ENCODE assay signal across 12 cellular contexts in the genomic region with DNA sequence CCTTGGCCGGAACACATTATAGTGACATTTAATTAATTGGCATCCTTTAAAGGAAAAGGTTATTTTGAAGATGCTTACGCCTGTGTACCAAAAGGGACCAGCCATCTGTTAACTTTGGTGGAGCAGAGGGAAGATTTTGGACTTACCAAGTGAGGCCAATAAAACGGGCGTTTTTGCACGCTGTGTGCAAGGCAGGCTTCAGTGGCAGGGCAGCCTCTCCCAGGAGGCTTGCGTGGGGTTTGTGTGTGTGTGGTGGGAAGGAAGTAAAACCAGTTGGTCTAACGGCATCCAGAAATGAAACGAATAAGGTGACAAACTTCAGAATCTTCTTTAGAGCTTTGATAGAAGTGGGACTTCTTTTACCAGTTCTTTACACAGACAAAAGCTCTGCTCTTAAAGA.
DNase-seq lines count a peak whose midpoint lies in the region; ATAC-seq and TF ChIP-seq lines count a peak whose summit lies in the region.
"Had no signal": no experiment of that assay in that cellular context is flagged by ENCODE, and none has a peak within 500 bp of the region (broad histone marks: within the 10 kb centered on the region; RNA-seq: fewer than 3 reads in every experiment).

No MANE protein-coding gene starts in this region.

- H3K27ac Mint-ChIP-seq in naive B cell (peak overlapping the region; percentile 78 to 94 (median 81)), WTC11 (no peak overlapping the region)

- H3F3A ChIP-seq in Loucy (ENCODE audit: low read depth) = peaks cover 22% of the 10 kb centered on the region

- CTCF ChIA-PET in WTC11 (lab: Charles Lee) = no interaction called here

- H3K9me3 Mint-ChIP-seq in naive B cell = no peaks in the 10 kb centered on the region
- H3K9me3 Mint-ChIP-seq in WTC11 = no peaks in the 10 kb centered on the region

- no peaks in the 10 kb centered on the region for H4K20me1 ChIP-seq in Loucy (ENCODE audit: insufficient read depth, low read length, poor library complexity, severe bottlenecking)

- H3K9me3 ChIP-seq in Loucy (ENCODE audit: insufficient read depth, low read depth, low read length) = no peaks in the 10 kb centered on the region
- H3K9me3 ChIP-seq: right lobe of liver had no signal

- POLR2A ChIA-PET in WTC11 (lab: Charles Lee) = no interaction called here

- TF ChIP-seq CTCF in Loucy (conservative IDR thresholded peaks at IDR 0.05; ENCODE audit: low read length) (no peak), WTC11 (IDR thresholded peaks at IDR 0.05) (no peak)

- H3K27me3 Mint-ChIP-seq in naive B cell = no peaks in the 10 kb centered on the region
- no peaks in the 10 kb centered on the region for H3K27me3 Mint-ChIP-seq in WTC11 (ENCODE audit: low read depth)

- ATAC-seq in activated CD4-positive, CD25-positive, alpha-beta regulatory T cell treated with anti-CD3 and anti-CD28 coated beads, Interleukin-2, amount 50 U/mL, for 24 hours = peak; percentile 21 to 41
- ATAC-seq in GM21786 (IDR thresholded peaks at IDR 0.05; ENCODE audit: unreplicated experiment) (peak; percentile 43), naive B cell (ENCODE audit: low read depth in 2 of 2) (peak; percentile 95), WTC11 (no peak)
- ATAC-seq: left ventricle myocardium superior, right lobe of liver had no signal

- no peak for DNase-seq in activated CD4-positive, CD25-positive, alpha-beta regulatory T cell treated with anti-CD3 and anti-CD28 coated beads, Interleukin-2, amount 50 U/mL, for 72 hours
- DNase-seq in naive B cell (peak; percentile 60), WTC11 (ENCODE audit: low spot score) (no peak), NCI-H1694 treated with DMSO at 0.1 percent for 48 hours (lab: John Stamatoyannopoulos, UW) (no peak), dedifferentiated amniotic fluid mesenchymal stem cell (ENCODE audit: extremely low spot score) (no peak)
- DNase-seq: activated CD8-positive, alpha-beta memory T cell treated with anti-CD3 and anti-CD28 coated beads for 24 hours; left ventricle myocardium superior; right lobe of liver; stimulated activated CD8-positive, alpha-beta memory T cell treated with anti-CD3 and anti-CD28 coated beads, Interleukin-4, amount 100 ng/mL, for 48 hours had no signal

- peaks cover 60% of the 10 kb centered on the region for H3K79me2 ChIP-seq in Loucy (ENCODE audit: insufficient read depth, low read length)

- peak overlapping the region; percentile 65 for H3K4me3 ChIP-seq in Loucy (ENCODE audit: low read length, poor library complexity, severe bottlenecking)
- H3K4me3 ChIP-seq: right lobe of liver had no signal

- H3K27me3 ChIP-seq in Loucy (ENCODE audit: insufficient read depth, low read length, poor library complexity, severe bottlenecking) = no peaks in the 10 kb centered on the region
- H3K27me3 ChIP-seq: right lobe of liver had no signal

- peaks cover 80% of the 10 kb centered on the region for H3K4me1 ChIP-seq in Loucy (ENCODE audit: insufficient read depth, low read length, poor library complexity, severe bottlenecking)
- H3K4me1 ChIP-seq: right lobe of liver had no signal

- H2AFZ ChIP-seq in Loucy (ENCODE audit: low read length) = no peak overlapping the region

- H3K9ac ChIP-seq in Loucy (ENCODE audit: low read depth, low read length, poor library complexity, severe bottlenecking) = peak overlapping the region; percentile 91

- peak overlapping the region; percentile 79 for H3K4me2 ChIP-seq in Loucy (ENCODE audit: low read depth, low read length, poor library complexity, severe bottlenecking)

- H3K4me3 Mint-ChIP-seq in naive B cell = peak overlapping the region; percentile 34 to 84 (median 75)
- no peak overlapping the region for H3K4me3 Mint-ChIP-seq in WTC11

- peaks cover 8 to 10% of the 10 kb centered on the region in 2 donors for H3K36me3 Mint-ChIP-seq in naive B cell
- H3K36me3 Mint-ChIP-seq in WTC11 = no peaks in the 10 kb centered on the region

- no peaks in the 10 kb centered on the region for H3K9me2 ChIP-seq in Loucy (replicated peaks; ENCODE audit: low read depth, low read length)

- no peaks in the 10 kb centered on the region for H3K36me3 ChIP-seq in Loucy (ENCODE audit: insufficient read depth, low read length)
- H3K36me3 ChIP-seq: right lobe of liver had no signal

- H3K4me1 Mint-ChIP-seq in naive B cell (peaks cover 61 to 81% (median 75%) of the 10 kb centered on the region in 3 donors), WTC11 (no peaks in the 10 kb centered on the region)

TF ChIP-seq in WTC11, 78 proteins besides CTCF, POLR2A, EP300 and RAD21 (continues in another document):
- TF ChIP-seq, protein P1, sequence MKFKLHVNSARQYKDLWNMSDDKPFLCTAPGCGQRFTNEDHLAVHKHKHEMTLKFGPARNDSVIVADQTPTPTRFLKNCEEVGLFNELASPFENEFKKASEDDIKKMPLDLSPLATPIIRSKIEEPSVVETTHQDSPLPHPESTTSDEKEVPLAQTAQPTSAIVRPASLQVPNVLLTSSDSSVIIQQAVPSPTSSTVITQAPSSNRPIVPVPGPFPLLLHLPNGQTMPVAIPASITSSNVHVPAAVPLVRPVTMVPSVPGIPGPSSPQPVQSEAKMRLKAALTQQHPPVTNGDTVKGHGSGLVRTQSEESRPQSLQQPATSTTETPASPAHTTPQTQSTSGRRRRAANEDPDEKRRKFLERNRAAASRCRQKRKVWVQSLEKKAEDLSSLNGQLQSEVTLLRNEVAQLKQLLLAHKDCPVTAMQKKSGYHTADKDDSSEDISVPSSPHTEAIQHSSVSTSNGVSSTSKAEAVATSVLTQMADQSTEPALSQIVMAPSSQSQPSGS (CRISPR knock-in tag; IDR thresholded peaks at IDR 0.05; ENCODE audit: borderline replicate concordance, low read depth) = no peak
- TF ChIP-seq SMAD3 (CRISPR knock-in tag; IDR thresholded peaks at IDR 0.05; ENCODE audit: borderline replicate concordance) (no peak), NFATC4 (CRISPR knock-in tag; IDR thresholded peaks at IDR 0.05) (no peak), SP1 (CRISPR knock-in tag; conservative IDR thresholded peaks at IDR 0.05) (no peak)
- TF ChIP-seq, protein P2, sequence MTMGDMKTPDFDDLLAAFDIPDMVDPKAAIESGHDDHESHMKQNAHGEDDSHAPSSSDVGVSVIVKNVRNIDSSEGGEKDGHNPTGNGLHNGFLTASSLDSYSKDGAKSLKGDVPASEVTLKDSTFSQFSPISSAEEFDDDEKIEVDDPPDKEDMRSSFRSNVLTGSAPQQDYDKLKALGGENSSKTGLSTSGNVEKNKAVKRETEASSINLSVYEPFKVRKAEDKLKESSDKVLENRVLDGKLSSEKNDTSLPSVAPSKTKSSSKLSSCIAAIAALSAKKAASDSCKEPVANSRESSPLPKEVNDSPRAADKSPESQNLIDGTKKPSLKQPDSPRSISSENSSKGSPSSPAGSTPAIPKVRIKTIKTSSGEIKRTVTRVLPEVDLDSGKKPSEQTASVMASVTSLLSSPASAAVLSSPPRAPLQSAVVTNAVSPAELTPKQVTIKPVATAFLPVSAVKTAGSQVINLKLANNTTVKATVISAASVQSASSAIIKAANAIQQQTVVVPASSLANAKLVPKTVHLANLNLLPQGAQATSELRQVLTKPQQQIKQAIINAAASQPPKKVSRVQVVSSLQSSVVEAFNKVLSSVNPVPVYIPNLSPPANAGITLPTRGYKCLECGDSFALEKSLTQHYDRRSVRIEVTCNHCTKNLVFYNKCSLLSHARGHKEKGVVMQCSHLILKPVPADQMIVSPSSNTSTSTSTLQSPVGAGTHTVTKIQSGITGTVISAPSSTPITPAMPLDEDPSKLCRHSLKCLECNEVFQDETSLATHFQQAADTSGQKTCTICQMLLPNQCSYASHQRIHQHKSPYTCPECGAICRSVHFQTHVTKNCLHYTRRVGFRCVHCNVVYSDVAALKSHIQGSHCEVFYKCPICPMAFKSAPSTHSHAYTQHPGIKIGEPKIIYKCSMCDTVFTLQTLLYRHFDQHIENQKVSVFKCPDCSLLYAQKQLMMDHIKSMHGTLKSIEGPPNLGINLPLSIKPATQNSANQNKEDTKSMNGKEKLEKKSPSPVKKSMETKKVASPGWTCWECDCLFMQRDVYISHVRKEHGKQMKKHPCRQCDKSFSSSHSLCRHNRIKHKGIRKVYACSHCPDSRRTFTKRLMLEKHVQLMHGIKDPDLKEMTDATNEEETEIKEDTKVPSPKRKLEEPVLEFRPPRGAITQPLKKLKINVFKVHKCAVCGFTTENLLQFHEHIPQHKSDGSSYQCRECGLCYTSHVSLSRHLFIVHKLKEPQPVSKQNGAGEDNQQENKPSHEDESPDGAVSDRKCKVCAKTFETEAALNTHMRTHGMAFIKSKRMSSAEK (CRISPR knock-in tag; IDR thresholded peaks at IDR 0.05; ENCODE audit: borderline replicate concordance) = no peak
- TF ChIP-seq, protein P3, sequence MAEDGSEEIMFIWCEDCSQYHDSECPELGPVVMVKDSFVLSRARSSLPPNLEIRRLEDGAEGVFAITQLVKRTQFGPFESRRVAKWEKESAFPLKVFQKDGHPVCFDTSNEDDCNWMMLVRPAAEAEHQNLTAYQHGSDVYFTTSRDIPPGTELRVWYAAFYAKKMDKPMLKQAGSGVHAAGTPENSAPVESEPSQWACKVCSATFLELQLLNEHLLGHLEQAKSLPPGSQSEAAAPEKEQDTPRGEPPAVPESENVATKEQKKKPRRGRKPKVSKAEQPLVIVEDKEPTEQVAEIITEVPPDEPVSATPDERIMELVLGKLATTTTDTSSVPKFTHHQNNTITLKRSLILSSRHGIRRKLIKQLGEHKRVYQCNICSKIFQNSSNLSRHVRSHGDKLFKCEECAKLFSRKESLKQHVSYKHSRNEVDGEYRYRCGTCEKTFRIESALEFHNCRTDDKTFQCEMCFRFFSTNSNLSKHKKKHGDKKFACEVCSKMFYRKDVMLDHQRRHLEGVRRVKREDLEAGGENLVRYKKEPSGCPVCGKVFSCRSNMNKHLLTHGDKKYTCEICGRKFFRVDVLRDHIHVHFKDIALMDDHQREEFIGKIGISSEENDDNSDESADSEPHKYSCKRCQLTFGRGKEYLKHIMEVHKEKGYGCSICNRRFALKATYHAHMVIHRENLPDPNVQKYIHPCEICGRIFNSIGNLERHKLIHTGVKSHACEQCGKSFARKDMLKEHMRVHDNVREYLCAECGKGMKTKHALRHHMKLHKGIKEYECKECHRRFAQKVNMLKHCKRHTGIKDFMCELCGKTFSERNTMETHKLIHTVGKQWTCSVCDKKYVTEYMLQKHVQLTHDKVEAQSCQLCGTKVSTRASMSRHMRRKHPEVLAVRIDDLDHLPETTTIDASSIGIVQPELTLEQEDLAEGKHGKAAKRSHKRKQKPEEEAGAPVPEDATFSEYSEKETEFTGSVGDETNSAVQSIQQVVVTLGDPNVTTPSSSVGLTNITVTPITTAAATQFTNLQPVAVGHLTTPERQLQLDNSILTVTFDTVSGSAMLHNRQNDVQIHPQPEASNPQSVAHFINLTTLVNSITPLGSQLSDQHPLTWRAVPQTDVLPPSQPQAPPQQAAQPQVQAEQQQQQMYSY (CRISPR knock-in tag; IDR thresholded peaks at IDR 0.05) = no peak
- TF ChIP-seq, protein P4, sequence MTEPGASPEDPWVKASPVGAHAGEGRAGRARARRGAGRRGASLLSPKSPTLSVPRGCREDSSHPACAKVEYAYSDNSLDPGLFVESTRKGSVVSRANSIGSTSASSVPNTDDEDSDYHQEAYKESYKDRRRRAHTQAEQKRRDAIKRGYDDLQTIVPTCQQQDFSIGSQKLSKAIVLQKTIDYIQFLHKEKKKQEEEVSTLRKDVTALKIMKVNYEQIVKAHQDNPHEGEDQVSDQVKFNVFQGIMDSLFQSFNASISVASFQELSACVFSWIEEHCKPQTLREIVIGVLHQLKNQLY (CRISPR knock-in tag; IDR thresholded peaks at IDR 0.05) = no peak
